21 cellular contexts compared by ENCODE assay signal in the genomic region with DNA sequence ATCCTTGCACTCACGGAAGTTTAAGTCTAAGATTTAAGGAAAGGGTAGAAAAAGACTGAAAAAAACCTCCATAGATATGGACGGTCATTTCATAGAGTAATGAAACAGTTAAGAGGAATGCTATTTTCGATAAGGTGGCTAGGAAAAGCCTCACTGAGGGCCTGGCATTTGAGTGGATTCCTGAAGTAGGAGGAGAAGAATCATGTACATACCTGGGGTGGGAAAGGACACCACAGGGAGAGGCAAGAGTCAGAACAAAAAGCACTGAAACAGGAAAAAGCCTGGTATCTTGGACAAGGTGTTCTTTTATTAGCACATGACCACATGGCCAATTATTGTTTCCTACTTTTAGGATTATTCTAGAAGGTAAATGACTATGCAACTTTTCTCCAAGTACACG.
A peak's percentile ranks its signal among the peaks of the same experiment; 100 is the strongest.
DNase-seq lines count a peak whose midpoint lies in the region; ATAC-seq, FAIRE-seq and TF ChIP-seq lines count a peak whose summit lies in the region.
"Had no signal": no experiment of that assay in that cellular context is flagged by ENCODE, and none has a peak within 500 bp of the region (broad histone marks: within the 10 kb centered on the region; RNA-seq: fewer than 3 reads in every experiment).

No MANE protein-coding gene starts in this region.

- peak; percentile 39 for FAIRE-seq in GM19239 (lab: Jason Lieb, UNC)
- FAIRE-seq: bronchial epithelial cell, HepG2 had no signal

- H3K4me1 Mint-ChIP-seq in CD8-positive, alpha-beta T cell (ENCODE audit: low read depth), result peaks cover 12% of the 10 kb centered on the region
- H3K4me1 Mint-ChIP-seq in osteocyte (ENCODE audit: unreplicated experiment), result peaks cover 12% of the 10 kb centered on the region

- peaks cover 20% of the 10 kb centered on the region for H3K36me3 Mint-ChIP-seq in CD8-positive, alpha-beta T cell
- H3K36me3 Mint-ChIP-seq in osteocyte (ENCODE audit: unreplicated experiment), result peaks cover 13% of the 10 kb centered on the region

- H3K9me3 Mint-ChIP-seq in CD8-positive, alpha-beta T cell, result no peaks in the 10 kb centered on the region
- H3K9me3 Mint-ChIP-seq in osteocyte (ENCODE audit: unreplicated experiment), result no peaks in the 10 kb centered on the region

- H3K9me3 ChIP-seq in osteoblast (ENCODE audit: low read depth, low read length), result no peaks in the 10 kb centered on the region
- no peaks in the 10 kb centered on the region for H3K9me3 ChIP-seq in CD8-positive, alpha-beta T cell (ENCODE audit: low read length)
- H3K9me3 ChIP-seq: esophagus muscularis mucosa, HAP-1, heart right ventricle, right lobe of liver had no signal

- intact Hi-C loops in CD8-positive, alpha-beta T cell (cut with DNase I, micrococcal nuclease), result loop anchor here in 1 of 2 experiments (5.0 kb wide), 1 partner anchor 34 kb away; no protein-coding TSS in a partner anchor

- CTCF ChIA-PET in CD8-positive, alpha-beta T cell (lab: Charles Lee), result interaction anchor here (0.9 to 2.2 kb wide), 2 partner anchors 54 to 59 kb away, joined by 5 read pairs; no protein-coding TSS in a partner anchor

- no peak overlapping the region for H3K27ac Mint-ChIP-seq in CD8-positive, alpha-beta T cell
- H3K27ac Mint-ChIP-seq in osteocyte (ENCODE audit: unreplicated experiment), result no peak overlapping the region
- H3K27ac Mint-ChIP-seq: B cell had no signal

- no peaks in the 10 kb centered on the region for H3K27me3 Mint-ChIP-seq in CD8-positive, alpha-beta T cell (ENCODE audit: low read depth)
- H3K27me3 Mint-ChIP-seq in osteocyte (ENCODE audit: unreplicated experiment), result no peaks in the 10 kb centered on the region
- H3K27me3 Mint-ChIP-seq: B cell had no signal

- H2AFZ ChIP-seq in osteoblast (ENCODE audit: low read length), result no peak overlapping the region

- H3K4me3 Mint-ChIP-seq in CD8-positive, alpha-beta T cell, result no peak overlapping the region
- no peak overlapping the region for H3K4me3 Mint-ChIP-seq in osteocyte (ENCODE audit: unreplicated experiment)
- H3K4me3 Mint-ChIP-seq: B cell had no signal

- peaks cover 60% of the 10 kb centered on the region for H3K4me1 ChIP-seq in osteoblast (ENCODE audit: insufficient read depth, low read length)
- peaks cover 9% of the 10 kb centered on the region for H3K4me1 ChIP-seq in CD8-positive, alpha-beta T cell (ENCODE audit: insufficient read depth, low read length)
- H3K4me1 ChIP-seq: right lobe of liver had no signal

- POLR2A ChIA-PET in CD8-positive, alpha-beta T cell (lab: Charles Lee), result no interaction called here

- H3K4me3 ChIP-seq in choroid plexus epithelial cell (ENCODE audit: low read depth, low read length) (no peak overlapping the region), osteoblast (ENCODE audit: insufficient read depth, low read length) (no peak overlapping the region)
- H3K4me3 ChIP-seq in CD8-positive, alpha-beta T cell (ENCODE audit: low read depth, low read length), result no peak overlapping the region
- H3K4me3 ChIP-seq: esophagus muscularis mucosa, HAP-1, right lobe of liver had no signal

- no peak for ATAC-seq in CD8-positive, alpha-beta T cell
- ATAC-seq: heart right ventricle, HepG2, right lobe of liver, Right ventricle myocardium inferior had no signal

- H3K4me2 ChIP-seq in osteoblast (ENCODE audit: insufficient read depth, low read length), result peak overlapping the region; percentile 16

- H3K79me2 ChIP-seq in osteoblast (ENCODE audit: insufficient read depth, low read length), result peaks cover 46% of the 10 kb centered on the region

- H3K27me3 ChIP-seq in osteoblast (ENCODE audit: insufficient read depth, low read length), result no peaks in the 10 kb centered on the region
- no peaks in the 10 kb centered on the region for H3K27me3 ChIP-seq in CD8-positive, alpha-beta T cell (ENCODE audit: insufficient read depth, low read length)
- H3K27me3 ChIP-seq: esophagus muscularis mucosa, right lobe of liver had no signal

- TF ChIP-seq CTCF in choroid plexus epithelial cell (conservative IDR thresholded peaks at IDR 0.05; ENCODE audit: low read depth, low read length) (no peak), osteoblast (IDR thresholded peaks at IDR 0.05; ENCODE audit: extremely low read depth, low read depth, low read length) (no peak), osteocyte (IDR thresholded peaks at IDR 0.05) (no peak)
- no peak for TF ChIP-seq CTCF in CD8-positive, alpha-beta T cell (IDR thresholded peaks at IDR 0.05)

- DNase-seq in GM19239 (ENCODE audit: insufficient read length, low spot score), result no peak
- DNase-seq in LHCN-M2 (ENCODE audit: low read depth), result peak; percentile 28
- DNase-seq in choroid plexus epithelial cell (ENCODE audit: low read depth), result peak; percentile 21
- DNase-seq in osteoblast (ENCODE audit: insufficient read length, low spot score, missing footprints), result no peak
- DNase-seq in CD8-positive, alpha-beta T cell, result no peak
- no peak for DNase-seq in osteocyte (ENCODE audit: extremely low spot score, unreplicated experiment)
- DNase-seq in DMS153 (lab: John Stamatoyannopoulos, UW), result no peak
- DNase-seq: activated naive CD4-positive, alpha-beta T cell treated with Interleukin-2 at 50 U/mL for 16 hours; heart right ventricle; islet precursor cell; nucleus accumbens; right lobe of liver; stimulated activated CD4-positive, alpha-beta T cell treated with anti-CD3 and anti-CD28 coated beads, Interleukin-2, amount 100 ng/mL, for 48 hours; T-helper 1 cell had no signal

- H3K27ac ChIP-seq in osteoblast (ENCODE audit: low read depth, low read length), result peak overlapping the region; percentile 48
- no peak overlapping the region for H3K27ac ChIP-seq in CD8-positive, alpha-beta T cell (ENCODE audit: low read depth, low read length)
- H3K27ac ChIP-seq: esophagus muscularis mucosa, right lobe of liver, VCaP had no signal

- peaks cover 3% of the 10 kb centered on the region for H4K20me1 ChIP-seq in osteoblast (ENCODE audit: insufficient read depth, low read length)

- H3K36me3 ChIP-seq in osteoblast (ENCODE audit: insufficient read depth, low read length), result peaks cover 57% of the 10 kb centered on the region
- no peaks in the 10 kb centered on the region for H3K36me3 ChIP-seq in CD8-positive, alpha-beta T cell (ENCODE audit: insufficient read depth, low read length)
- H3K36me3 ChIP-seq: right lobe of liver had no signal

Comparison
In these comparisons a context has a peak if more than half of its experiments do, and no peak if none do; other contexts are left out.
1. DNase-seq: peak in LHCN-M2 (single experiment) and choroid plexus epithelial cell (single experiment); none in GM19239 (single experiment), osteoblast (single experiment), CD8-positive, alpha-beta T cell (0 of 7), osteocyte (single experiment) and DMS153 (single experiment).